Comparison of ENCODE assay signal across 17 cellular contexts in genomic region chr12:54980341-54980740, GRCh38. TPM values are rescaled to one million over a fixed set of nuclear protein-coding genes. Genes with fewer than 3 reads are reported as not detected.
DNase-seq lines count a peak whose midpoint lies in the region; ATAC-seq and TF ChIP-seq lines count a peak whose summit lies in the region.
"Had no signal": no experiment of that assay in that cellular context is flagged by ENCODE, and none has a peak within 500 bp of the region (broad histone marks: within the 10 kb centered on the region; RNA-seq: fewer than 3 reads in every experiment).

No MANE protein-coding gene starts in this region.

- no peaks in the 10 kb centered on the region for H3K36me3 Mint-ChIP-seq in type B pancreatic cell

- peaks cover 60% of the 10 kb centered on the region for H3K4me1 Mint-ChIP-seq in stimulated activated naive CD8-positive, alpha-beta T cell treated with anti-CD3 and anti-CD28 coated beads, Interleukin-15, amount 100 ng/mL, for 72 hours
- H3K4me1 Mint-ChIP-seq in type B pancreatic cell (ENCODE audit: unreplicated experiment) = no peaks in the 10 kb centered on the region

- no peak for ATAC-seq in stimulated activated naive CD8-positive, alpha-beta T cell treated with anti-CD3 and anti-CD28 coated beads, Interleukin-15, amount 100 ng/mL, for 72 hours
- ATAC-seq: A549, left lung, upper lobe of right lung had no signal

- no peaks in the 10 kb centered on the region for H3K9me3 Mint-ChIP-seq in stimulated activated naive CD8-positive, alpha-beta T cell treated with anti-CD3 and anti-CD28 coated beads, Interleukin-15, amount 100 ng/mL, for 72 hours
- no peaks in the 10 kb centered on the region for H3K9me3 Mint-ChIP-seq in type B pancreatic cell
- H3K9me3 Mint-ChIP-seq: neural crest cell had no signal

- H3K27ac Mint-ChIP-seq in stimulated activated naive CD8-positive, alpha-beta T cell treated with anti-CD3 and anti-CD28 coated beads, Interleukin-15, amount 100 ng/mL, for 72 hours = peak overlapping the region; percentile 95 to 96
- H3K27ac Mint-ChIP-seq in type B pancreatic cell = no peak overlapping the region

- peak; percentile 68 for DNase-seq in stimulated activated CD4-positive, alpha-beta T cell treated with anti-CD3 and anti-CD28 coated beads, Interleukin-15, amount 100 ng/mL, for 24 hours
- no peak for DNase-seq in stimulated activated CD4-positive, alpha-beta T cell treated with anti-CD3 and anti-CD28 coated beads, Interleukin-12 subunit alpha, Interleukin-12 subunit beta, amount 100 ng/mL, for 4 hours
- peak; percentile 51 to 52 for DNase-seq in activated T-cell treated with anti-CD3 and anti-CD28 coated beads, Interleukin-2, amount 50 U/mL, for 48 hours
- peak; percentile 30 for DNase-seq in effector CD4-positive, alpha-beta T cell
- DNase-seq in stimulated activated naive CD8-positive, alpha-beta T cell treated with anti-CD3 and anti-CD28 coated beads, Interleukin-15, amount 100 ng/mL, for 72 hours = peak in 1 of 2 donors; percentile 36
- DNase-seq in coronary artery (ENCODE audit: low spot score) (no peak), type B pancreatic cell (ENCODE audit: extremely low spot score, unreplicated experiment) (no peak), NCI-H345 (lab: John Stamatoyannopoulos, UW) (no peak)
- DNase-seq: head of caudate nucleus, left lung, NCI-H1105 treated with DMSO at 0.1 percent for 48 hours, NCI-H226, sigmoid colon, upper lobe of right lung had no signal

- no peak overlapping the region for H3K4me3 ChIP-seq in coronary artery
- H3K4me3 ChIP-seq: A549, left lung, sigmoid colon, upper lobe of right lung had no signal

- no peaks in the 10 kb centered on the region for H3K27me3 Mint-ChIP-seq in stimulated activated naive CD8-positive, alpha-beta T cell treated with anti-CD3 and anti-CD28 coated beads, Interleukin-15, amount 100 ng/mL, for 72 hours
- peaks cover 37% of the 10 kb centered on the region for H3K27me3 Mint-ChIP-seq in type B pancreatic cell

- TF ChIP-seq CTCF in coronary artery (IDR thresholded peaks at IDR 0.05) (no peak), type B pancreatic cell (conservative IDR thresholded peaks at IDR 0.05) (no peak)

- no peak overlapping the region for H3K27ac ChIP-seq in coronary artery
- H3K27ac ChIP-seq: A549, epithelial cell of prostate, left lung, sigmoid colon, upper lobe of right lung had no signal

- H3K4me3 Mint-ChIP-seq in stimulated activated naive CD8-positive, alpha-beta T cell treated with anti-CD3 and anti-CD28 coated beads, Interleukin-15, amount 100 ng/mL, for 72 hours = peak overlapping the region; percentile 89 to 93
- no peak overlapping the region for H3K4me3 Mint-ChIP-seq in type B pancreatic cell
- H3K4me3 Mint-ChIP-seq: neural crest cell had no signal

RNA-seq across cellular contexts. Expression of gene TESPA1, which starts 4.2 kb away (rescaled TPM):
- total RNA-seq in type B pancreatic cell (ENCODE audit: low replicate concordance) = not detected in 2 replicates
- total RNA-seq: neural crest cell had no signal

RNA-seq across cellular contexts. Expression of gene NEUROD4, which starts 39.4 kb away (rescaled TPM):
- total RNA-seq in type B pancreatic cell (ENCODE audit: low replicate concordance) = 1.6 and 3.3 TPM in 2 replicates
- total RNA-seq: left lung, sigmoid colon, upper lobe of right lung had no signal

Comparison
In these comparisons a context has a peak if more than half of its experiments do, and no peak if none do; other contexts are left out.
1. DNase-seq: peak in stimulated activated CD4-positive, alpha-beta T cell treated with anti-CD3 and anti-CD28 coated beads, Interleukin-15, amount 100 ng/mL, for 24 hours (single experiment), activated T-cell treated with anti-CD3 and anti-CD28 coated beads, Interleukin-2, amount 50 U/mL, for 48 hours (2 of 2) and effector CD4-positive, alpha-beta T cell (single experiment); none in stimulated activated CD4-positive, alpha-beta T cell treated with anti-CD3 and anti-CD28 coated beads, Interleukin-12 subunit alpha, Interleukin-12 subunit beta, amount 100 ng/mL, for 4 hours (single experiment), coronary artery (single experiment), type B pancreatic cell (single experiment) and NCI-H345 (single experiment).